In genomic region chr7:98641646-98642489, GRCh38 we compare ENCODE assay signal across 9 cellular contexts. TPM values are rescaled to one million over a fixed set of nuclear protein-coding genes. Genes with fewer than 3 reads are reported as not detected.
DNase-seq lines count a peak whose midpoint lies in the region; ATAC-seq, FAIRE-seq and TF ChIP-seq lines count a peak whose summit lies in the region.
"Had no signal": no experiment of that assay in that cellular context is flagged by ENCODE, and none has a peak within 500 bp of the region (broad histone marks: within the 10 kb centered on the region; RNA-seq: fewer than 3 reads in every experiment).

No MANE protein-coding gene starts in this region.

- H3K9me3 Mint-ChIP-seq in IgD-negative memory B cell: peaks cover 9 to 13% (median 11%) of the 10 kb centered on the region in 3 donors
- H3K9me3 Mint-ChIP-seq in activated naive CD4-positive, alpha-beta T cell treated with anti-CD3 and anti-CD28 coated beads, Interleukin-2, amount 10 ng/mL, durations not matched to agents 7 days and 5 days: peaks cover 7% of the 10 kb centered on the region

- peak; percentile 84 for DNase-seq in germinal center (ENCODE audit: low spot score)
- DNase-seq in pancreas: no peak
- no peak for DNase-seq in activated CD4-positive, alpha-beta T cell treated with anti-CD3 and anti-CD28 coated beads for 1 hour
- no peak for DNase-seq in activated naive CD4-positive, alpha-beta T cell treated with anti-CD3 and anti-CD28 coated beads, Interleukin-2, amount 50 U/mL, for 16 hours
- DNase-seq in activated naive CD4-positive, alpha-beta T cell treated with anti-CD3 and anti-CD28 coated beads, Interleukin-2, amount 10 ng/mL, durations not matched to agents 7 days and 5 days: no peak

- no peaks in the 10 kb centered on the region for H3K4me1 ChIP-seq in pancreas

- H3K27ac ChIP-seq in pancreas: no peak overlapping the region

- TF ChIP-seq CTCF in pancreas (IDR thresholded peaks at IDR 0.05): no peak

- H3K4me3 Mint-ChIP-seq in IgD-negative memory B cell: peak overlapping the region; percentile 30 to 77 (median 52)
- H3K4me3 Mint-ChIP-seq in activated naive CD4-positive, alpha-beta T cell treated with anti-CD3 and anti-CD28 coated beads, Interleukin-2, amount 10 ng/mL, durations not matched to agents 7 days and 5 days: no peak overlapping the region

- H3K27me3 ChIP-seq in pancreas: no peaks in the 10 kb centered on the region

- peaks cover 5 to 11% (median 6%) of the 10 kb centered on the region in 3 donors for H3K4me1 Mint-ChIP-seq in IgD-negative memory B cell
- no peaks in the 10 kb centered on the region for H3K4me1 Mint-ChIP-seq in activated naive CD4-positive, alpha-beta T cell treated with anti-CD3 and anti-CD28 coated beads, Interleukin-2, amount 10 ng/mL, durations not matched to agents 7 days and 5 days

- WGBS in pancreas, 2 donors: 44 to 47% methylated on average over 15 of the region's 15 CpGs

- peak; percentile 77 for ATAC-seq in GM18517 (IDR thresholded peaks at IDR 0.05; ENCODE audit: unreplicated experiment)
- peak; percentile 84 for ATAC-seq in GM21737 (IDR thresholded peaks at IDR 0.05; ENCODE audit: unreplicated experiment)
- ATAC-seq in pancreas: no peak

- H3K27ac Mint-ChIP-seq in IgD-negative memory B cell: peak overlapping the region; percentile 33 to 93 (median 74)
- no peak overlapping the region for H3K27ac Mint-ChIP-seq in activated naive CD4-positive, alpha-beta T cell treated with anti-CD3 and anti-CD28 coated beads, Interleukin-2, amount 10 ng/mL, durations not matched to agents 7 days and 5 days

- FAIRE-seq in pancreas (lab: Jason Lieb, UNC): no peak
- FAIRE-seq: frontal cortex had no signal

- no peak overlapping the region for H3K4me3 ChIP-seq in pancreas

- H3K36me3 Mint-ChIP-seq in IgD-negative memory B cell: peaks cover 3% of the 10 kb centered on the region
- no peaks in the 10 kb centered on the region for H3K36me3 Mint-ChIP-seq in activated naive CD4-positive, alpha-beta T cell treated with anti-CD3 and anti-CD28 coated beads, Interleukin-2, amount 10 ng/mL, durations not matched to agents 7 days and 5 days

- H3K36me3 ChIP-seq in pancreas: no peaks in the 10 kb centered on the region

- H3K9me3 ChIP-seq in pancreas: no peaks in the 10 kb centered on the region

- intact Hi-C loops in pancreas (cut with DNase I): no loop called here

- CTCF ChIA-PET in activated naive CD4-positive, alpha-beta T cell treated with anti-CD3 and anti-CD28 coated beads, Interleukin-2, amount 10 ng/mL, durations not matched to agents 7 days and 5 days (lab: Charles Lee): no interaction called here

- peaks cover 7% of the 10 kb centered on the region for H3K27me3 Mint-ChIP-seq in IgD-negative memory B cell
- H3K27me3 Mint-ChIP-seq in activated naive CD4-positive, alpha-beta T cell treated with anti-CD3 and anti-CD28 coated beads, Interleukin-2, amount 10 ng/mL, durations not matched to agents 7 days and 5 days: peaks cover 3% of the 10 kb centered on the region

RNA-seq across cellular contexts. Expression of gene NPTX2, which starts 24.8 kb away (rescaled TPM):
- polyA plus RNA-seq in IgD-negative memory B cell: not detected
- total RNA-seq in pancreas: 10 to 100 TPM in 5 of 6 donors, 1 to 10 TPM in 1; 7.2 to 29.9 (median 17.2) TPM
- 10 to 100 TPM in 1 of 2 donors, 1 to 10 TPM in 1; 6.5 to 47.7 TPM for polyA plus RNA-seq in pancreas

Comparison
In these comparisons a context has a peak if more than half of its experiments do, and no peak if none do; other contexts are left out.
1. ATAC-seq: peak in GM18517 (single experiment) and GM21737 (single experiment); none in pancreas (0 of 4).